ENCODE assay signal across 11 cellular contexts in genomic region chr17:29732613-29733012, GRCh38.
DNase-seq lines count a peak whose midpoint lies in the region; ATAC-seq and TF ChIP-seq lines count a peak whose summit lies in the region.
"Had no signal": no experiment of that assay in that cellular context is flagged by ENCODE, and none has a peak within 500 bp of the region (broad histone marks: within the 10 kb centered on the region; RNA-seq: fewer than 3 reads in every experiment).

No MANE protein-coding gene starts in this region.

- no peaks in the 10 kb centered on the region for H3K9me3 Mint-ChIP-seq in central memory CD8-positive, alpha-beta T cell

- no peaks in the 10 kb centered on the region for H3K27me3 Mint-ChIP-seq in central memory CD8-positive, alpha-beta T cell
- H3K27me3 Mint-ChIP-seq: stimulated activated naive B cell treated with anti-CD40 and anti-IgM and Interleukin-4, amounts not matched to agents 10 μg/mL and 1 μg/mL and 100 μg/mL, for 72 hours had no signal

- DNase-seq in AG04450 (ENCODE audit: low read depth, low spot score) (no peak), mesendoderm (peak; percentile 43), NCI-H82 (lab: John Stamatoyannopoulos, UW) (no peak), DMS 273 treated with DMSO at 0.1 percent for 48 hours (lab: John Stamatoyannopoulos, UW) (no peak), tibial artery (no peak)
- no peak for DNase-seq in central memory CD8-positive, alpha-beta T cell (ENCODE audit: low spot score in 2 of 2)
- DNase-seq in stimulated activated CD4-positive, alpha-beta T cell treated with anti-CD3 and anti-CD28 coated beads, Interleukin-4, amount 100 ng/mL, for 4 hours: no peak
- DNase-seq: KBM-7; stimulated activated naive B cell treated with anti-CD40 and anti-IgM and Interleukin-4, amounts not matched to agents 10 μg/mL and 1 μg/mL and 100 μg/mL, for 72 hours had no signal

- H3K4me3 Mint-ChIP-seq in central memory CD8-positive, alpha-beta T cell: peak overlapping the region; percentile 29
- H3K4me3 Mint-ChIP-seq: stimulated activated naive B cell treated with anti-CD40 and anti-IgM and Interleukin-4, amounts not matched to agents 10 μg/mL and 1 μg/mL and 100 μg/mL, for 72 hours had no signal

- no peak for ATAC-seq in central memory CD8-positive, alpha-beta T cell (replicated peaks; ENCODE audit: extremely low read depth, poor library complexity, severe bottlenecking)
- ATAC-seq: stimulated activated naive B cell treated with anti-CD40 and anti-IgM and Interleukin-4, amounts not matched to agents 10 μg/mL and 1 μg/mL and 100 μg/mL, for 72 hours had no signal

- no peak overlapping the region for H2AK5ac ChIP-seq in mesendoderm (ENCODE audit: low read length)

- TF ChIP-seq EP300 in Ishikawa (IDR thresholded peaks at IDR 0.05; ENCODE audit: borderline replicate concordance): no peak; the same call in 1 of the 2 replicates

- CTCF ChIA-PET in AG04450 (lab: Charles Lee): interaction anchor here (1.0 kb wide), 1 partner anchor 33 kb away, joined by 3 read pairs; no protein-coding TSS in a partner anchor

- no peak overlapping the region for H3K4ac ChIP-seq in mesendoderm (ENCODE audit: low read depth, low read length)

- no peak overlapping the region for H2BK5ac ChIP-seq in mesendoderm (ENCODE audit: low read length)

- WGBS in mesendoderm (ENCODE audit: extremely low coverage, insufficient coverage, low lambda C conversion rate): no CpG with 5 or more reads among the region's 5 CpGs

- H3K9ac ChIP-seq in mesendoderm (ENCODE audit: low read length): no peak overlapping the region

- TF ChIP-seq CTCF in AG04450 (IDR thresholded peaks at IDR 0.05; ENCODE audit: low read depth, low read length): no peak
- TF ChIP-seq CTCF in tibial artery (IDR thresholded peaks at IDR 0.05): no peak

- H3K36me3 ChIP-seq in mesendoderm (ENCODE audit: control insufficient read depth, insufficient read depth, low read length) (no peaks in the 10 kb centered on the region), tibial artery (no peaks in the 10 kb centered on the region)

- POLR2A ChIA-PET in AG04450 (lab: Yijun Ruan, JAX): interaction anchor here (0.6 to 1.6 kb wide), 5 partner anchors 10 to 95 kb away, joined by 3 to 10 read pairs (median 4); no protein-coding TSS in a partner anchor

- intact Hi-C loops in tibial artery (cut with DNase I; ENCODE audit: low total_unique reads): no loop called here

- H3K79me2 ChIP-seq in mesendoderm (ENCODE audit: control insufficient read depth, insufficient read depth, low read length): no peaks in the 10 kb centered on the region

- peaks cover 15% of the 10 kb centered on the region for H3K36me3 Mint-ChIP-seq in central memory CD8-positive, alpha-beta T cell (ENCODE audit: insufficient read depth)

- no peaks in the 10 kb centered on the region for H3K27me3 ChIP-seq in AG04450 (ENCODE audit: control insufficient read depth, insufficient read depth, low read length)
- H3K27me3 ChIP-seq in mesendoderm (ENCODE audit: insufficient read depth, low read length, poor library complexity): no peaks in the 10 kb centered on the region
- no peaks in the 10 kb centered on the region for H3K27me3 ChIP-seq in tibial artery

- H3K9me3 ChIP-seq in AG04450 (ENCODE audit: control insufficient read depth, insufficient read depth, low read length) (no peaks in the 10 kb centered on the region), tibial artery (peaks cover 0 to 5% (median 0%) of the 10 kb centered on the region in 3 donors)

- no peak overlapping the region for H3K23ac ChIP-seq in mesendoderm (ENCODE audit: low read length)

- no peak overlapping the region for H2BK15ac ChIP-seq in mesendoderm (replicated peaks; ENCODE audit: low read depth)

- H3K56ac ChIP-seq in mesendoderm (ENCODE audit: low read length): no peak overlapping the region

- peaks cover 42% of the 10 kb centered on the region for H3K4me1 Mint-ChIP-seq in central memory CD8-positive, alpha-beta T cell

- H3K27ac ChIP-seq in AG04450 (ENCODE audit: low read depth, low read length) (peak overlapping the region; percentile 68), mesendoderm (ENCODE audit: low read depth, low read length) (no peak overlapping the region), tibial artery (no peak overlapping the region)
- H3K27ac ChIP-seq: C4-2B had no signal

- no peak for TF ChIP-seq RAD21 in Ishikawa (IDR thresholded peaks at IDR 0.05; ENCODE audit: low read depth)

- H4K5ac ChIP-seq in mesendoderm (ENCODE audit: low read length): no peak overlapping the region

- H3K4me1 ChIP-seq in mesendoderm (ENCODE audit: control insufficient read depth, low read depth, low read length) (peaks cover 4% of the 10 kb centered on the region), tibial artery (no peaks in the 10 kb centered on the region)

- no peak overlapping the region for H3K4me2 ChIP-seq in mesendoderm (ENCODE audit: low read length)

- H3K79me1 ChIP-seq in mesendoderm (ENCODE audit: low read length): no peaks in the 10 kb centered on the region

- no peak overlapping the region for H4K8ac ChIP-seq in mesendoderm (ENCODE audit: low read depth, low read length)

- H3K18ac ChIP-seq in mesendoderm (ENCODE audit: low read length): peak overlapping the region; percentile 75

- H2BK120ac ChIP-seq in mesendoderm (ENCODE audit: low read depth, low read length): no peak overlapping the region

- peak overlapping the region; percentile 53 for H3K27ac Mint-ChIP-seq in central memory CD8-positive, alpha-beta T cell (ENCODE audit: low read depth)
- H3K27ac Mint-ChIP-seq: stimulated activated naive B cell treated with anti-CD40 and anti-IgM and Interleukin-4, amounts not matched to agents 10 μg/mL and 1 μg/mL and 100 μg/mL, for 72 hours had no signal

- H3K4me3 ChIP-seq in AG04450 (ENCODE audit: low read depth, low read length) (no peak overlapping the region), mesendoderm (ENCODE audit: low read length) (no peak overlapping the region), tibial artery (no peak overlapping the region)

TF ChIP-seq in Ishikawa, 13 proteins besides CTCF, POLR2A, EP300 and RAD21:
- TF ChIP-seq ZBTB7A (IDR thresholded peaks at IDR 0.05; ENCODE audit: low read depth) (no peak), USF1 (IDR thresholded peaks at IDR 0.05) (no peak), EGR1 (IDR thresholded peaks at IDR 0.05) (no peak), TEAD4 (IDR thresholded peaks at IDR 0.05) (peak; percentile 47; the same call in 1 of the 2 replicates), CEBPB (IDR thresholded peaks at IDR 0.05) (no peak), FOXM1 (IDR thresholded peaks at IDR 0.05; ENCODE audit: borderline replicate concordance, low read depth) (no peak), TCF12 (IDR thresholded peaks at IDR 0.05; ENCODE audit: low read depth) (0 out of 2 replicates have a peak, but pooled peaks have one; percentile 19)
